In the genomic region with DNA sequence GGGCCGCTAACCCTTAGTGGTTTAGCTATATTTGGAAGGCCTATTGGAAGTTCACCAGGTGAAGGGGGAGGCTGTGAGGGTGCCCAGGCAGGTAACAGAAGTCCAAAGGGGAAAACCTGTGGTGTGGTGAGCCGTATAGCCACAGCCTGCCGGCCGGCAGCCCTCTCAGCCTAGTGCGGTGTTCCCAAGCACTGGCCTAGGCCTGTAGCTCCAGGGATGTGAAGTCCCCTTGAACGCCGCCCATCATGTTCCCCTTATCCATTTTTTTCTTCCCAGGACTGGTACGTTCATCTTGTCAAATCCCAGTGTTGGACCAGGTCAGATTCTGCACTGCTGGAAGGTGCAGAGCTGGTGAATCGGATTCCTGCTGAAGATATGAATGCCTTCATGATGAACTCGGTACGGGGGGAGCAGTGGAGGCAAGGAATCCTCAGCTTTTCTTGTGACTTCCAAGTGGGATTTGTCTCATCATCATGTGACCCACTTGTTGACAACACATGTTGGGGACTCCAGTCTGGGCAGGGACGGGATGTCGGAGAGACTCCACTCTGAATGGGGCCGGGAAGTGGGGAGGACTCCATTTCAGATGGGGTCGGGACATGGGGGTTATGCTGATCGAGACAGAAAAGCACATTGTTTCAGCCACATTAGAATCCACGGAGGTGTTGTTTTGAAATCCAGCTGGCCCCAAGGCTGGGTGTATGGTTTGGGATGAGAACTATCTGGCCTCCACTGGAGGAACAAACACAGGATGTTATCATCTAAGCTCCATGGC, we compare ENCODE assay signal across 19 cellular contexts. TPM values are rescaled to one million over a fixed set of nuclear protein-coding genes. Genes with fewer than 3 reads are reported as not detected.
A peak's percentile ranks its signal among the peaks of the same experiment; 100 is the strongest.
DNase-seq lines count a peak whose midpoint lies in the region; ATAC-seq and TF ChIP-seq lines count a peak whose summit lies in the region.
"Had no signal": no experiment of that assay in that cellular context is flagged by ENCODE, and none has a peak within 500 bp of the region (broad histone marks: within the 10 kb centered on the region; RNA-seq: fewer than 3 reads in every experiment).

No MANE protein-coding gene starts in this region.

- no peak overlapping the region for H3K4me3 Mint-ChIP-seq in natural killer cell
- no peak overlapping the region for H3K4me3 Mint-ChIP-seq in natural killer cell treated with Interleukin-12 subunit alpha and Interleukin-12 subunit beta and Interleukin-15 and Interleukin-18, amount 100 ng/mL, for 72 hours
- H3K4me3 Mint-ChIP-seq in chondrocyte (ENCODE audit: unreplicated experiment), result no peak overlapping the region
- no peak overlapping the region for H3K4me3 Mint-ChIP-seq in CD4-positive, alpha-beta memory T cell
- H3K4me3 Mint-ChIP-seq in T-helper 17 cell, result no peak overlapping the region
- H3K4me3 Mint-ChIP-seq: CD8-positive, alpha-beta T cell; HFFc6 had no signal

- no peaks in the 10 kb centered on the region for H3K27me3 ChIP-seq in osteoblast (ENCODE audit: insufficient read depth, low read length)
- no peaks in the 10 kb centered on the region for H3K27me3 ChIP-seq in CD4-positive, alpha-beta memory T cell (ENCODE audit: insufficient read depth, low read length)
- H3K27me3 ChIP-seq: BE2C had no signal

- H3K36me3 Mint-ChIP-seq in natural killer cell (peaks cover 26% of the 10 kb centered on the region), chondrocyte (ENCODE audit: low read depth) (peaks cover 37% of the 10 kb centered on the region), T-helper 17 cell (ENCODE audit: low read depth) (peaks cover 7% of the 10 kb centered on the region)
- H3K36me3 Mint-ChIP-seq in natural killer cell treated with Interleukin-12 subunit alpha and Interleukin-12 subunit beta and Interleukin-15 and Interleukin-18, amount 100 ng/mL, for 72 hours, result peaks cover 23% of the 10 kb centered on the region
- peaks cover 53 to 73% of the 10 kb centered on the region in 2 donors for H3K36me3 Mint-ChIP-seq in CD4-positive, alpha-beta memory T cell

- H3K27me3 Mint-ChIP-seq in natural killer cell (ENCODE audit: low read depth in 2 of 2) (no peaks in the 10 kb centered on the region), chondrocyte (ENCODE audit: low read depth) (no peaks in the 10 kb centered on the region), T-helper 17 cell (no peaks in the 10 kb centered on the region)
- no peaks in the 10 kb centered on the region for H3K27me3 Mint-ChIP-seq in natural killer cell treated with Interleukin-12 subunit alpha and Interleukin-12 subunit beta and Interleukin-15 and Interleukin-18, amount 100 ng/mL, for 72 hours
- H3K27me3 Mint-ChIP-seq in CD4-positive, alpha-beta memory T cell, result no peaks in the 10 kb centered on the region

- POLR2A ChIA-PET in CD4-positive, alpha-beta memory T cell (lab: Charles Lee; ENCODE audit: partially characterized antibody), result no interaction called here

- intact Hi-C loops in natural killer cell (cut with micrococcal nuclease), result no loop called here
- intact Hi-C loops in CD4-positive, alpha-beta memory T cell (cut with micrococcal nuclease), result no loop called here

- no peak overlapping the region for H3K4me2 ChIP-seq in osteoblast (ENCODE audit: insufficient read depth, low read length)
- H3K4me2 ChIP-seq: A549 had no signal

- CTCF ChIA-PET in CD4-positive, alpha-beta memory T cell (lab: Charles Lee; ENCODE audit: partially characterized antibody), result interaction anchor here (1.5 to 3.5 kb wide), 2 partner anchors 15 to 17 kb away, joined by 3 to 18 read pairs; no protein-coding TSS in a partner anchor

- no peak overlapping the region for H2AFZ ChIP-seq in osteoblast (ENCODE audit: low read length)

- H3K27ac Mint-ChIP-seq in natural killer cell (no peak overlapping the region), chondrocyte (ENCODE audit: unreplicated experiment) (no peak overlapping the region), T-helper 17 cell (no peak overlapping the region)
- no peak overlapping the region for H3K27ac Mint-ChIP-seq in natural killer cell treated with Interleukin-12 subunit alpha and Interleukin-12 subunit beta and Interleukin-15 and Interleukin-18, amount 100 ng/mL, for 72 hours
- peak overlapping the region in 2 of 7 donors; percentile 15 to 54 for H3K27ac Mint-ChIP-seq in CD4-positive, alpha-beta memory T cell
- H3K27ac Mint-ChIP-seq: CD8-positive, alpha-beta T cell; HFFc6 had no signal

- H3K79me2 ChIP-seq in osteoblast (ENCODE audit: insufficient read depth, low read length), result no peaks in the 10 kb centered on the region

- no peaks in the 10 kb centered on the region for H3K4me1 ChIP-seq in osteoblast (ENCODE audit: insufficient read depth, low read length)
- no peaks in the 10 kb centered on the region for H3K4me1 ChIP-seq in CD4-positive, alpha-beta memory T cell (ENCODE audit: insufficient read depth, low read length)
- H3K4me1 ChIP-seq: A549, BE2C, HAP-1 had no signal

- ATAC-seq in natural killer cell, result no peak
- no peak for ATAC-seq in natural killer cell treated with Interleukin-12 subunit alpha and Interleukin-12 subunit beta and Interleukin-15 and Interleukin-18, amount 100 ng/mL, for 72 hours
- no peak for ATAC-seq in T-helper 17 cell
- ATAC-seq: A549; CD8-positive, alpha-beta T cell; HepG2 had no signal

- H3K4me1 Mint-ChIP-seq in natural killer cell (peaks cover 13 to 16% of the 10 kb centered on the region in 2 donors), chondrocyte (ENCODE audit: low read depth) (no peaks in the 10 kb centered on the region), T-helper 17 cell (no peaks in the 10 kb centered on the region)
- peaks cover 7 to 18% of the 10 kb centered on the region in 2 donors for H3K4me1 Mint-ChIP-seq in natural killer cell treated with Interleukin-12 subunit alpha and Interleukin-12 subunit beta and Interleukin-15 and Interleukin-18, amount 100 ng/mL, for 72 hours (ENCODE audit: low read depth in 2 of 2)
- H3K4me1 Mint-ChIP-seq in CD4-positive, alpha-beta memory T cell, result no peaks in the 10 kb centered on the region

- no peaks in the 10 kb centered on the region for H3K9me3 Mint-ChIP-seq in natural killer cell
- no peaks in the 10 kb centered on the region for H3K9me3 Mint-ChIP-seq in natural killer cell treated with Interleukin-12 subunit alpha and Interleukin-12 subunit beta and Interleukin-15 and Interleukin-18, amount 100 ng/mL, for 72 hours
- H3K9me3 Mint-ChIP-seq in chondrocyte (ENCODE audit: low read depth), result no peaks in the 10 kb centered on the region
- no peaks in the 10 kb centered on the region for H3K9me3 Mint-ChIP-seq in CD4-positive, alpha-beta memory T cell
- H3K9me3 Mint-ChIP-seq: CD8-positive, alpha-beta T cell; HFFc6 had no signal

- no peak overlapping the region for H3K27ac ChIP-seq in osteoblast (ENCODE audit: low read depth, low read length)
- H3K27ac ChIP-seq in temporal lobe (ENCODE audit: low read depth, low read length), result peak overlapping the region; percentile 40
- no peak overlapping the region for H3K27ac ChIP-seq in CD4-positive, alpha-beta memory T cell (ENCODE audit: low read depth, low read length)
- H3K27ac ChIP-seq: A549, C4-2B had no signal

- peaks cover 57% of the 10 kb centered on the region for H3K36me3 ChIP-seq in osteoblast (ENCODE audit: insufficient read depth, low read length)
- peaks cover 53% of the 10 kb centered on the region for H3K36me3 ChIP-seq in CD4-positive, alpha-beta memory T cell (ENCODE audit: insufficient read depth, low read length)

- H4K20me1 ChIP-seq in osteoblast (ENCODE audit: insufficient read depth, low read length), result no peaks in the 10 kb centered on the region

- H3K4me3 ChIP-seq in osteoblast (ENCODE audit: insufficient read depth, low read length), result no peak overlapping the region
- H3K4me3 ChIP-seq in CD4-positive, alpha-beta memory T cell (ENCODE audit: low read length in 2 of 2), result no peak overlapping the region
- H3K4me3 ChIP-seq: A549, HAP-1 had no signal

- no peak for TF ChIP-seq CTCF in natural killer cell (IDR thresholded peaks at IDR 0.05)
- TF ChIP-seq CTCF in chondrocyte (IDR thresholded peaks at IDR 0.05), result no peak
- no peak for TF ChIP-seq CTCF in osteoblast (IDR thresholded peaks at IDR 0.05; ENCODE audit: extremely low read depth, low read depth, low read length)

- H3K9me3 ChIP-seq in osteoblast (ENCODE audit: low read depth, low read length), result no peaks in the 10 kb centered on the region
- no peaks in the 10 kb centered on the region for H3K9me3 ChIP-seq in CD4-positive, alpha-beta memory T cell (ENCODE audit: control insufficient read depth in 1 of 2, low read length in 2 of 2)
- H3K9me3 ChIP-seq in T-helper 17 cell (ENCODE audit: control insufficient read depth, low read length, poor library complexity, severe bottlenecking), result no peaks in the 10 kb centered on the region
- H3K9me3 ChIP-seq: A549, BE2C, HAP-1 had no signal

- DNase-seq in natural killer cell (peak; percentile 7), chondrocyte (ENCODE audit: low spot score) (peak; percentile 59), osteoblast (ENCODE audit: insufficient read length, low spot score, missing footprints) (peak; percentile 73), NCI-H2196 treated with DMSO at 0.1 percent for 48 hours (lab: John Stamatoyannopoulos, UW; ENCODE audit: unreplicated experiment) (no peak), T-helper 17 cell (no peak)
- DNase-seq in natural killer cell treated with Interleukin-12 subunit alpha and Interleukin-12 subunit beta and Interleukin-15 and Interleukin-18, amount 100 ng/mL, for 72 hours (ENCODE audit: low spot score), result no peak
- DNase-seq in CD4-positive, alpha-beta memory T cell, result no peak
- DNase-seq: BE2C; CD8-positive, alpha-beta T cell; COR-L47; DMS153; DMS79 treated with DMSO at 0.1 percent for 48 hours; EL; HFFc6 had no signal

RNA-seq across cellular contexts. Expression of a gene that starts 39.2 kb away (rescaled TPM):
- total RNA-seq in natural killer cell (1 to 10 TPM in 2 of 3 donors, under 1 TPM in 1; 0.54 to 2.2 (median 1.8) TPM), chondrocyte (0.55 to 1.7 TPM (median 0.64 TPM) in 3 replicates), osteoblast (0.59 and 0.72 TPM in 2 replicates), temporal lobe (3.4 TPM), T-helper 17 cell (1 to 10 TPM; 1.5 to 1.7 TPM)
- total RNA-seq in natural killer cell treated with Interleukin-12 subunit alpha and Interleukin-12 subunit beta and Interleukin-15 and Interleukin-18, amount 100 ng/mL, for 72 hours, result 1 to 10 TPM; 1.8 to 2.0 TPM
- total RNA-seq in CD4-positive, alpha-beta memory T cell, result 1 to 10 TPM; 2.0 to 2.2 TPM
- under 1 TPM in 1 of 2 donors, not detected in 1; 0.08 TPM for polyA plus RNA-seq in CD4-positive, alpha-beta memory T cell

Comparison
In these comparisons a context has a peak if more than half of its experiments do, and no peak if none do; other contexts are left out.
1. DNase-seq: peak in natural killer cell (single experiment), chondrocyte (single experiment) and osteoblast (single experiment); none in natural killer cell treated with Interleukin-12 subunit alpha and Interleukin-12 subunit beta and Interleukin-15 and Interleukin-18, amount 100 ng/mL, for 72 hours (single experiment), CD4-positive, alpha-beta memory T cell (0 of 5), NCI-H2196 treated with DMSO at 0.1 percent for 48 hours (single experiment) and T-helper 17 cell (0 of 3).